Comparison of ENCODE assay signal across 10 cellular contexts in genomic region chr14:25006961-25007795, GRCh38. TPM values are rescaled to one million over a fixed set of nuclear protein-coding genes. Genes with fewer than 3 reads are reported as not detected.
DNase-seq lines count a peak whose midpoint lies in the region; ATAC-seq, FAIRE-seq and TF ChIP-seq lines count a peak whose summit lies in the region.
"Had no signal": no experiment of that assay in that cellular context is flagged by ENCODE, and none has a peak within 500 bp of the region (broad histone marks: within the 10 kb centered on the region; RNA-seq: fewer than 3 reads in every experiment).

No MANE protein-coding gene starts in this region.

- H3F3A ChIP-seq in neural progenitor cell (ENCODE audit: low read depth): no peaks in the 10 kb centered on the region

- no peak overlapping the region for H3K27ac Mint-ChIP-seq in neural progenitor cell
- H3K27ac Mint-ChIP-seq: T-helper 2 cell treated with Interferon-gamma antibody and Interleukin-4, amounts not matched to agents 5 μg/mL and 100 μg/mL, for 36 hours had no signal

- H3K4me3 Mint-ChIP-seq in neural progenitor cell: no peak overlapping the region
- H3K4me3 Mint-ChIP-seq: T-helper 2 cell treated with Interferon-gamma antibody and Interleukin-4, amounts not matched to agents 5 μg/mL and 100 μg/mL, for 36 hours had no signal

- H3K27ac ChIP-seq in pancreas: peak overlapping the region; percentile 20 to 63 (median 34)
- no peak overlapping the region for H3K27ac ChIP-seq in neural progenitor cell
- H3K27ac ChIP-seq: cardiac muscle cell had no signal

- H3K36me3 ChIP-seq in pancreas (no peaks in the 10 kb centered on the region), neural progenitor cell (no peaks in the 10 kb centered on the region)
- H3K36me3 ChIP-seq: cardiac muscle cell had no signal

- ATAC-seq in GM18511 (IDR thresholded peaks at IDR 0.05; ENCODE audit: unreplicated experiment): peak; percentile 38
- peak; percentile 91 to 97 (median 94) for ATAC-seq in pancreas

- no peak for FAIRE-seq in pancreas (lab: Jason Lieb, UNC)

- WGBS in pancreas, 2 donors: 33 to 40% methylated on average over 9 of the region's 9 CpGs

- H3K4me1 ChIP-seq in pancreas: peaks cover 18 to 35% (median 26%) of the 10 kb centered on the region in 3 donors
- peaks cover 10% of the 10 kb centered on the region for H3K4me1 ChIP-seq in neural progenitor cell

- H4K20me1 ChIP-seq in neural progenitor cell (ENCODE audit: low read depth): no peaks in the 10 kb centered on the region

- DNase-seq in M059J (ENCODE audit: low read depth) (peak; percentile 71), epithelial cell of proximal tubule (ENCODE audit: low read depth) (peak; percentile 71), pancreas (peak in 1 of 6 donors; percentile 23), NCI-H524 treated with DMSO at 0.1 percent for 48 hours (lab: John Stamatoyannopoulos, UW) (no peak), HuH-7 (ENCODE audit: low spot score) (no peak), neural progenitor cell (ENCODE audit: low spot score) (no peak)
- no peak for DNase-seq in stimulated activated naive CD4-positive, alpha-beta T cell treated with Interleukin-2 at 50 U/mL for 16 hours (lab: John Stamatoyannopoulos, UW)

- no peak for TF ChIP-seq CTCF in epithelial cell of proximal tubule (conservative IDR thresholded peaks at IDR 0.05; ENCODE audit: low read depth, low read length)
- no peak for TF ChIP-seq CTCF in pancreas (IDR thresholded peaks at IDR 0.05)
- no peak for TF ChIP-seq CTCF in neural progenitor cell (IDR thresholded peaks at IDR 0.05)

- no peaks in the 10 kb centered on the region for H3K9me3 ChIP-seq in pancreas
- no peaks in the 10 kb centered on the region for H3K9me3 ChIP-seq in neural progenitor cell (ENCODE audit: low read depth)

- no peaks in the 10 kb centered on the region for H3K27me3 ChIP-seq in pancreas
- no peaks in the 10 kb centered on the region for H3K27me3 ChIP-seq in neural progenitor cell
- H3K27me3 ChIP-seq: cardiac muscle cell had no signal

- H3K79me2 ChIP-seq in neural progenitor cell (ENCODE audit: low read depth): no peaks in the 10 kb centered on the region

- no peaks in the 10 kb centered on the region for H3K27me3 Mint-ChIP-seq in neural progenitor cell (ENCODE audit: insufficient read depth, low read depth)

- H3K4me1 Mint-ChIP-seq in neural progenitor cell: peaks cover 36% of the 10 kb centered on the region

- H3K9me3 Mint-ChIP-seq in neural progenitor cell: no peaks in the 10 kb centered on the region
- H3K9me3 Mint-ChIP-seq: T-helper 2 cell treated with Interferon-gamma antibody and Interleukin-4, amounts not matched to agents 5 μg/mL and 100 μg/mL, for 36 hours had no signal

- no peaks in the 10 kb centered on the region for H3K36me3 Mint-ChIP-seq in neural progenitor cell

- H3K4me2 ChIP-seq in neural progenitor cell: no peak overlapping the region

- H2AFZ ChIP-seq in neural progenitor cell (replicated peaks): no peak overlapping the region

- H3K4me3 ChIP-seq in epithelial cell of proximal tubule (ENCODE audit: low read depth, low read length) (no peak overlapping the region), pancreas (no peak overlapping the region), neural progenitor cell (no peak overlapping the region)
- H3K4me3 ChIP-seq: cardiac muscle cell had no signal

- intact Hi-C loops in pancreas (cut with DNase I): no loop called here

- H3K9ac ChIP-seq in neural progenitor cell: no peak overlapping the region

RNA-seq across cellular contexts. Expression of gene STXBP6, which starts 42.8 kb away (rescaled TPM):
- total RNA-seq in M059J (2014; rRNA removed; shearing (Covaris generic)): 0.42 TPM in 1 of 2 replicates, not detected in the other
- total RNA-seq in epithelial cell of proximal tubule: 0.07 and 0.63 TPM in 2 replicates
- total RNA-seq in pancreas: 10 to 100 TPM; 20.7 to 28.5 (median 25.0) TPM
- polyA plus RNA-seq in pancreas: 10 to 100 TPM in 1 of 2 donors, 1 to 10 TPM in 1; 9.9 to 14.1 TPM
- total RNA-seq in neural progenitor cell (ENCODE audit: low replicate concordance): 5.9 and 11.0 TPM in 2 replicates

Comparison
In these comparisons a context has a peak if more than half of its experiments do, and no peak if none do; other contexts are left out.
1. DNase-seq: peak in M059J (single experiment) and epithelial cell of proximal tubule (single experiment); none in NCI-H524 treated with DMSO at 0.1 percent for 48 hours (single experiment), HuH-7 (single experiment), stimulated activated naive CD4-positive, alpha-beta T cell treated with Interleukin-2 at 50 U/mL for 16 hours (single experiment) and neural progenitor cell (single experiment).